Comparison of ENCODE assay signal across 1 cellular context in the genomic region with DNA sequence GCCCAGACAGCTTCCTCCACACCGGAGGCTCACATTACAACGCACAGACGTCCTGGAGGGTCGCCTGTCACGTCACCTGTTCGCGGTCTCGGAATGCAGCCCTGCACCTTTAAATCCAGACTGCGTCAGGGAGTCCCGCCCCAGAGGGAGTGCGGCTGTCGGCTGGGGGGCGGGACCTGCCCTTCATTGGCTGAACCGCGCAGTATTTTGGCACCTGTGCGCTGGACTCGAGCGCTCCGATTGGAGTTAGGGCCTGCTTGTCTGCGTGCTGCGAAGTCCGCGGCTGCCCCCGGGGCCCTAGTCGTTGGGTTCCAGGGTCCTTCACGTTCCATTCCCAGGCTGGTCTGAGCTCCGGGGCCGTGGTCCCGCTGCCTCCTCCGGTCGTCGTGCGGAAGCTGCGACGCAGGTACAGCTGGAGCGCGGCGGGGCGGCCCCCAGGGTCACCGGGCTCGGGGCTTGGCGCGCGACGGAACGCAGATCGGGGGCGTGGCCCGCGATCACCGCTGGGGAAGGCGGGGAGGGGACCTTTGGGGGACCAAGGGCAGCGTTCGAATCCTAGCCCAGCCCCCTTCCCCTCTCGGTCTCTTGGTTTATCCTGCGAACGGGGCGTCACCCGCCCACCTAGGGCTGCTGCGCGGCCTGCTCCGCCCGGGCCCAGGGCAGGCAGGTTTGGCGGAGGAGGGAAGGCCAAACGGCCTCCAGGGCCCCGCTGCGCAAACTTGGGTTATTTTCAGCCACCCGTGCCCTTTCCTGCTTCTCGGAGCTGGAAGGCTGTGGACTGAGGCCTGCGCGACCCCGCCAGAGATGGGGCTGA.
TF ChIP-seq lines count a peak whose summit lies in the region.

A gene with protein sequence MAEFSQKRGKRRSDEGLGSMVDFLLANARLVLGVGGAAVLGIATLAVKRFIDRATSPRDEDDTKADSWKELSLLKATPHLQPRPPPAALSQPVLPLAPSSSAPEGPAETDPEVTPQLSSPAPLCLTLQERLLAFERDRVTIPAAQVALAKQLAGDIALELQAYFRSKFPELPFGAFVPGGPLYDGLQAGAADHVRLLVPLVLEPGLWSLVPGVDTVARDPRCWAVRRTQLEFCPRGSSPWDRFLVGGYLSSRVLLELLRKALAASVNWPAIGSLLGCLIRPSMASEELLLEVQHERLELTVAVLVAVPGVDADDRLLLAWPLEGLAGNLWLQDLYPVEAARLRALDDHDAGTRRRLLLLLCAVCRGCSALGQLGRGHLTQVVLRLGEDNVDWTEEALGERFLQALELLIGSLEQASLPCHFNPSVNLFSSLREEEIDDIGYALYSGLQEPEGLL (plus strand): TSS at position 331 of the 814 bp plus-strand sequence. CDS start 2,059 bp downstream, outside the sequence.

TF ChIP-seq in SK-N-SH, 30 proteins besides CTCF, POLR2A, EP300 and RAD21 (continued from another document):
- TF ChIP-seq ZBTB33 (IDR thresholded peaks at IDR 0.05; ENCODE audit: borderline replicate concordance, low read depth) (no peak), EZH2phosphoT487 (IDR thresholded peaks at IDR 0.05; ENCODE audit: borderline replicate concordance, low read depth) (no peak), TCF12 (IDR thresholded peaks at IDR 0.05) (no peak), FOSL2 (IDR thresholded peaks at IDR 0.05; ENCODE audit: borderline replicate concordance, low read depth) (no peak), NFIC (IDR thresholded peaks at IDR 0.05; ENCODE audit: borderline replicate concordance) (no peak), YY1 (IDR thresholded peaks at IDR 0.05; ENCODE audit: low read depth) (no peak), GATA2 (CRISPR knock-in tag; IDR thresholded peaks at IDR 0.05) (no peak), TAF1 (IDR thresholded peaks at IDR 0.05; ENCODE audit: borderline replicate concordance, low read depth, low read length) (peak; percentile 17; the same call in 1 of the 2 replicates), RFX5 (IDR thresholded peaks at IDR 0.05; ENCODE audit: low read length) (peak; percentile 66), JUND (IDR thresholded peaks at IDR 0.05) (no peak), USF2 (IDR thresholded peaks at IDR 0.05; ENCODE audit: borderline replicate concordance, low read depth, low read length) (no peak), GABPA (IDR thresholded peaks at IDR 0.05; ENCODE audit: low read depth) (no peak), TEAD4 (IDR thresholded peaks at IDR 0.05; ENCODE audit: borderline replicate concordance, insufficient read depth) (0 out of 2 replicates have a peak, but pooled peaks have one; percentile 11), ELF1 (IDR thresholded peaks at IDR 0.05) (no peak), RCOR1 (IDR thresholded peaks at IDR 0.05; ENCODE audit: low read length) (no peak), CHD2 (IDR thresholded peaks at IDR 0.05; ENCODE audit: low read length, partially characterized antibody) (peak; percentile 69), FOXJ3 (CRISPR knock-in tag; IDR thresholded peaks at IDR 0.05) (no peak), POLR2AphosphoS5 (IDR thresholded peaks at IDR 0.05; ENCODE audit: low read depth, low read length) (peak; percentile 41; the same call in 1 of the 2 replicates), MEF2A (IDR thresholded peaks at IDR 0.05; ENCODE audit: borderline replicate concordance, low read depth) (no peak), FOXM1 (IDR thresholded peaks at IDR 0.05; ENCODE audit: low read depth) (no peak), SIN3A (IDR thresholded peaks at IDR 0.05; ENCODE audit: borderline replicate concordance, low read depth, low read length) (0 out of 2 replicates have a peak, but pooled peaks have one; percentile 12), RXRA (IDR thresholded peaks at IDR 0.05; ENCODE audit: borderline replicate concordance, low read depth) (no peak), NRF1 (IDR thresholded peaks at IDR 0.05; ENCODE audit: low read depth, low read length) (peak; percentile 35; the same call in 1 of the 2 replicates)
- TF ChIP-seq, protein P1, sequence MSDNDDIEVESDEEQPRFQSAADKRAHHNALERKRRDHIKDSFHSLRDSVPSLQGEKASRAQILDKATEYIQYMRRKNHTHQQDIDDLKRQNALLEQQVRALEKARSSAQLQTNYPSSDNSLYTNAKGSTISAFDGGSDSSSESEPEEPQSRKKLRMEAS (IDR thresholded peaks at IDR 0.05; ENCODE audit: low read depth), result peak; percentile 23; the same call in 1 of the 2 replicates
- TF ChIP-seq, protein P2, sequence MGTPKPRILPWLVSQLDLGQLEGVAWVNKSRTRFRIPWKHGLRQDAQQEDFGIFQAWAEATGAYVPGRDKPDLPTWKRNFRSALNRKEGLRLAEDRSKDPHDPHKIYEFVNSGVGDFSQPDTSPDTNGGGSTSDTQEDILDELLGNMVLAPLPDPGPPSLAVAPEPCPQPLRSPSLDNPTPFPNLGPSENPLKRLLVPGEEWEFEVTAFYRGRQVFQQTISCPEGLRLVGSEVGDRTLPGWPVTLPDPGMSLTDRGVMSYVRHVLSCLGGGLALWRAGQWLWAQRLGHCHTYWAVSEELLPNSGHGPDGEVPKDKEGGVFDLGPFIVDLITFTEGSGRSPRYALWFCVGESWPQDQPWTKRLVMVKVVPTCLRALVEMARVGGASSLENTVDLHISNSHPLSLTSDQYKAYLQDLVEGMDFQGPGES (IDR thresholded peaks at IDR 0.05; ENCODE audit: low read depth, low read length), result peak; percentile 59
- TF ChIP-seq, protein P3, sequence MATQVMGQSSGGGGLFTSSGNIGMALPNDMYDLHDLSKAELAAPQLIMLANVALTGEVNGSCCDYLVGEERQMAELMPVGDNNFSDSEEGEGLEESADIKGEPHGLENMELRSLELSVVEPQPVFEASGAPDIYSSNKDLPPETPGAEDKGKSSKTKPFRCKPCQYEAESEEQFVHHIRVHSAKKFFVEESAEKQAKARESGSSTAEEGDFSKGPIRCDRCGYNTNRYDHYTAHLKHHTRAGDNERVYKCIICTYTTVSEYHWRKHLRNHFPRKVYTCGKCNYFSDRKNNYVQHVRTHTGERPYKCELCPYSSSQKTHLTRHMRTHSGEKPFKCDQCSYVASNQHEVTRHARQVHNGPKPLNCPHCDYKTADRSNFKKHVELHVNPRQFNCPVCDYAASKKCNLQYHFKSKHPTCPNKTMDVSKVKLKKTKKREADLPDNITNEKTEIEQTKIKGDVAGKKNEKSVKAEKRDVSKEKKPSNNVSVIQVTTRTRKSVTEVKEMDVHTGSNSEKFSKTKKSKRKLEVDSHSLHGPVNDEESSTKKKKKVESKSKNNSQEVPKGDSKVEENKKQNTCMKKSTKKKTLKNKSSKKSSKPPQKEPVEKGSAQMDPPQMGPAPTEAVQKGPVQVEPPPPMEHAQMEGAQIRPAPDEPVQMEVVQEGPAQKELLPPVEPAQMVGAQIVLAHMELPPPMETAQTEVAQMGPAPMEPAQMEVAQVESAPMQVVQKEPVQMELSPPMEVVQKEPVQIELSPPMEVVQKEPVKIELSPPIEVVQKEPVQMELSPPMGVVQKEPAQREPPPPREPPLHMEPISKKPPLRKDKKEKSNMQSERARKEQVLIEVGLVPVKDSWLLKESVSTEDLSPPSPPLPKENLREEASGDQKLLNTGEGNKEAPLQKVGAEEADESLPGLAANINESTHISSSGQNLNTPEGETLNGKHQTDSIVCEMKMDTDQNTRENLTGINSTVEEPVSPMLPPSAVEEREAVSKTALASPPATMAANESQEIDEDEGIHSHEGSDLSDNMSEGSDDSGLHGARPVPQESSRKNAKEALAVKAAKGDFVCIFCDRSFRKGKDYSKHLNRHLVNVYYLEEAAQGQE (IDR thresholded peaks at IDR 0.05; ENCODE audit: low read depth, low read length), result no peak
- TF ChIP-seq, protein P4, sequence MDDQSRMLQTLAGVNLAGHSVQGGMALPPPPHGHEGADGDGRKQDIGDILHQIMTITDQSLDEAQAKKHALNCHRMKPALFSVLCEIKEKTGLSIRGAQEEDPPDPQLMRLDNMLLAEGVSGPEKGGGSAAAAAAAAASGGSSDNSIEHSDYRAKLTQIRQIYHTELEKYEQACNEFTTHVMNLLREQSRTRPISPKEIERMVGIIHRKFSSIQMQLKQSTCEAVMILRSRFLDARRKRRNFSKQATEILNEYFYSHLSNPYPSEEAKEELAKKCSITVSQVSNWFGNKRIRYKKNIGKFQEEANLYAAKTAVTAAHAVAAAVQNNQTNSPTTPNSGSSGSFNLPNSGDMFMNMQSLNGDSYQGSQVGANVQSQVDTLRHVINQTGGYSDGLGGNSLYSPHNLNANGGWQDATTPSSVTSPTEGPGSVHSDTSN (IDR thresholded peaks at IDR 0.05), result peak; percentile 100
- TF ChIP-seq, protein P5, sequence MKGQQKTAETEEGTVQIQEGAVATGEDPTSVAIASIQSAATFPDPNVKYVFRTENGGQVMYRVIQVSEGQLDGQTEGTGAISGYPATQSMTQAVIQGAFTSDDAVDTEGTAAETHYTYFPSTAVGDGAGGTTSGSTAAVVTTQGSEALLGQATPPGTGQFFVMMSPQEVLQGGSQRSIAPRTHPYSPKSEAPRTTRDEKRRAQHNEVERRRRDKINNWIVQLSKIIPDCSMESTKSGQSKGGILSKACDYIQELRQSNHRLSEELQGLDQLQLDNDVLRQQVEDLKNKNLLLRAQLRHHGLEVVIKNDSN (IDR thresholded peaks at IDR 0.05; ENCODE audit: borderline replicate concordance, low read depth), result no peak
